In the genomic region with DNA sequence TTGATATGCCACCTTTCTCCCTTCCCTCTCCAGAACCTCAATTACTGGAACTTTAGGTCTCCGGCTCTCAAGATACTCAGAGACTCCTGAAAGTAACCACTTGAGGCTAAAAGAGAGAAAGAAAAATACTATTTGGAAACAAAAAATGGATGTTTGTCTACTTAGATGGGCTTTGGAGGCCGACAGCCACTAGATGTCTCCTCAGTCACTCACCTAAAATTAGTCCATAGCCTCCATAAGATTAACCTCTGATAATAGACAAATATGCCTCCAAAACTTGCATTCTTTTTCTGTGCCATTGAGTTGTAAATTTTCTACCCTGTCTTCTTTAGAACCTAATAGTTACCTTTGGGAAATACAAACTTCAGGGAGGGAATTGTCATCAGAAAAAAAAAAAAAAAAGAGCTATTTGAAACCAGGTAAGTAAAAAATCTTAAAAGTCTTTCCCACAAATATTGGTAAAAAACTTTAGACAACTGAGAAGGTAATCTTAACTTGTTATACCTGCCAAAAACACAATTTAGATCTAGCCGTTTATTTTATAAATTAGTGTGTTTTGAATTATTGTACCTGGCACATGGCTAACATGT, we compare ENCODE assay signal across 13 cellular contexts. TPM values are rescaled to one million over a fixed set of nuclear protein-coding genes. Genes with fewer than 3 reads are reported as not detected.
DNase-seq lines count a peak whose midpoint lies in the region; ATAC-seq and TF ChIP-seq lines count a peak whose summit lies in the region.
"Had no signal": no experiment of that assay in that cellular context is flagged by ENCODE, and none has a peak within 500 bp of the region (broad histone marks: within the 10 kb centered on the region; RNA-seq: fewer than 3 reads in every experiment).

No MANE protein-coding gene starts in this region.

- H3K4me1 Mint-ChIP-seq in endodermal cell (no peaks in the 10 kb centered on the region), type B pancreatic cell (ENCODE audit: unreplicated experiment) (no peaks in the 10 kb centered on the region), Caco-2 (ENCODE audit: low read depth, unreplicated experiment) (no peaks in the 10 kb centered on the region)
- no peaks in the 10 kb centered on the region for H3K4me1 Mint-ChIP-seq in CD8-positive, alpha-beta T cell (ENCODE audit: low read depth)

- POLR2A ChIA-PET in OCI-LY7 (lab: Charles Lee) (interaction anchor here (0.7 to 2.2 kb wide), 7 partner anchors 13 to 1501 kb away, joined by 3 to 8 read pairs (median 4); no protein-coding TSS in a partner anchor), Caco-2 (lab: Charles Lee) (no interaction called here)
- POLR2A ChIA-PET in CD8-positive, alpha-beta T cell (lab: Charles Lee) = no interaction called here

- H2AFZ ChIP-seq in OCI-LY7 (ENCODE audit: low read length) = no peak overlapping the region

- H3K79me2 ChIP-seq in OCI-LY7 (ENCODE audit: insufficient read depth, low read depth, low read length) = no peaks in the 10 kb centered on the region

- no peak overlapping the region for H3K9ac ChIP-seq in endodermal cell (ENCODE audit: extremely low read depth, low read length, poor library complexity, severe bottlenecking)

- H3K9me3 ChIP-seq in heart left ventricle (no peaks in the 10 kb centered on the region), OCI-LY7 (ENCODE audit: low read length) (no peaks in the 10 kb centered on the region), endodermal cell (ENCODE audit: control insufficient read depth, low read length) (no peaks in the 10 kb centered on the region), Caco-2 (no peaks in the 10 kb centered on the region)
- no peaks in the 10 kb centered on the region for H3K9me3 ChIP-seq in CD8-positive, alpha-beta T cell (ENCODE audit: low read length)
- H3K9me3 ChIP-seq: esophagus squamous epithelium had no signal

- CTCF ChIA-PET in OCI-LY7 (lab: Charles Lee; ENCODE audit: unreplicated experiment) (interaction anchor here (0.5 to 1.5 kb wide), 4 partner anchors 8 to 122 kb away, joined by 4 to 15 read pairs (median 4); no protein-coding TSS in a partner anchor), Caco-2 (lab: Charles Lee) (interaction anchor here (0.6 to 3.0 kb wide), 7 partner anchors 8 to 502 kb away, joined by 3 to 33 read pairs (median 3); partner anchors contain the start of gene DELE1)
- CTCF ChIA-PET in CD8-positive, alpha-beta T cell (lab: Charles Lee) = interaction anchor here (0.5 to 5.6 kb wide), 6 partner anchors 10 to 1405 kb away, joined by 3 to 43 read pairs (median 4); partner anchors contain the start of genes PCDH1 and PCDH12

- ATAC-seq in heart left ventricle = no peak
- no peak for ATAC-seq in Right ventricle myocardium inferior
- ATAC-seq in CD8-positive, alpha-beta T cell = no peak
- no peak for ATAC-seq in HG03025 (IDR thresholded peaks at IDR 0.05; ENCODE audit: low FRiP score, unreplicated experiment)
- ATAC-seq: T-helper 17 cell had no signal

- intact Hi-C loops in heart left ventricle (cut with DNase I) = no loop called here
- intact Hi-C loops in Right ventricle myocardium inferior (cut with DNase I) = no loop called here
- intact Hi-C loops in OCI-LY7 (cut with micrococcal nuclease; ENCODE audit: unreplicated experiment) = loop anchor here (1.0 kb wide), 1 partner anchor 71 kb away; no protein-coding TSS in a partner anchor
- intact Hi-C loops in CD8-positive, alpha-beta T cell (cut with DNase I, micrococcal nuclease) = no loop called here
- intact Hi-C loops in Caco-2 (cut with micrococcal nuclease; ENCODE audit: unreplicated experiment) = loop anchor here (1.0 kb wide), 2 partner anchors 25 to 71 kb away; no protein-coding TSS in a partner anchor

- TF ChIP-seq POLR2A in heart left ventricle (IDR thresholded peaks at IDR 0.05) = no peak

- DNase-seq in heart left ventricle (no peak), Right ventricle myocardium inferior (ENCODE audit: missing footprints) (no peak), OCI-LY7 (ENCODE audit: low spot score) (peak; percentile 43), endodermal cell (no peak), type B pancreatic cell (ENCODE audit: extremely low spot score, unreplicated experiment) (no peak), Caco-2 (no peak)
- DNase-seq in CD8-positive, alpha-beta T cell = no peak
- DNase-seq: activated naive CD4-positive, alpha-beta T cell; COR-L47; esophagus squamous epithelium; stimulated activated CD4-positive, alpha-beta T cell treated with anti-CD3 and anti-CD28 coated beads, Interleukin-4, amount 100 ng/mL, for 24 hours; T-helper 17 cell had no signal

- H3K27ac ChIP-seq in heart left ventricle = no peak overlapping the region
- no peak overlapping the region for H3K27ac ChIP-seq in OCI-LY7 (ENCODE audit: low read depth, low read length, poor library complexity, severe bottlenecking)
- no peak overlapping the region for H3K27ac ChIP-seq in endodermal cell (ENCODE audit: low read depth, low read length)
- no peak overlapping the region for H3K27ac ChIP-seq in CD8-positive, alpha-beta T cell (ENCODE audit: low read depth, low read length)
- H3K27ac ChIP-seq: esophagus squamous epithelium had no signal

- no peaks in the 10 kb centered on the region for H3K4me1 ChIP-seq in heart left ventricle
- H3K4me1 ChIP-seq in OCI-LY7 (ENCODE audit: insufficient read depth, low read length, poor library complexity, severe bottlenecking) = no peaks in the 10 kb centered on the region
- no peaks in the 10 kb centered on the region for H3K4me1 ChIP-seq in endodermal cell (ENCODE audit: control insufficient read depth, insufficient read depth, low read length)
- H3K4me1 ChIP-seq in CD8-positive, alpha-beta T cell (ENCODE audit: insufficient read depth, low read length) = no peaks in the 10 kb centered on the region
- H3K4me1 ChIP-seq in Caco-2 = no peaks in the 10 kb centered on the region
- H3K4me1 ChIP-seq: esophagus squamous epithelium had no signal

- no peaks in the 10 kb centered on the region for H4K20me1 ChIP-seq in OCI-LY7 (ENCODE audit: insufficient read depth, low read length)

- H3K27me3 Mint-ChIP-seq in endodermal cell (ENCODE audit: insufficient read depth) = peaks cover 13% of the 10 kb centered on the region
- peaks cover 30% of the 10 kb centered on the region for H3K27me3 Mint-ChIP-seq in type B pancreatic cell
- H3K27me3 Mint-ChIP-seq in CD8-positive, alpha-beta T cell (ENCODE audit: low read depth) = peaks cover 31% of the 10 kb centered on the region
- H3K27me3 Mint-ChIP-seq in Caco-2 (ENCODE audit: insufficient read depth, unreplicated experiment) = peaks cover 11% of the 10 kb centered on the region

- WGBS in heart left ventricle, 4 donors = 62 to 67% (median 65%) methylated on average over 3 of the region's 3 CpGs
- 59 to 80% methylated on average over 2 of the region's 3 CpGs for WGBS in endodermal cell (ENCODE audit: insufficient coverage in 1 of 2, insufficient read length in 1 of 2), 2 experiments

- no TSS peak for BruUV-seq in OCI-LY7 (replicated peaks; lab: Mats Ljungman, UMichigan)
- no TSS peak for BruUV-seq in Caco-2 (replicated peaks; lab: Mats Ljungman, UMichigan)

- H3K9me3 Mint-ChIP-seq in endodermal cell (no peaks in the 10 kb centered on the region), type B pancreatic cell (no peaks in the 10 kb centered on the region), Caco-2 (ENCODE audit: unreplicated experiment) (no peaks in the 10 kb centered on the region)
- H3K9me3 Mint-ChIP-seq in CD8-positive, alpha-beta T cell = no peaks in the 10 kb centered on the region

- H3K27ac Mint-ChIP-seq in endodermal cell (no peak overlapping the region), type B pancreatic cell (no peak overlapping the region), Caco-2 (ENCODE audit: unreplicated experiment) (no peak overlapping the region)
- H3K27ac Mint-ChIP-seq in CD8-positive, alpha-beta T cell = no peak overlapping the region
- H3K27ac Mint-ChIP-seq: T-helper 17 cell had no signal

- no peaks in the 10 kb centered on the region for H3K36me3 Mint-ChIP-seq in endodermal cell (ENCODE audit: low read depth)
- H3K36me3 Mint-ChIP-seq in type B pancreatic cell = no peaks in the 10 kb centered on the region
- no peaks in the 10 kb centered on the region for H3K36me3 Mint-ChIP-seq in CD8-positive, alpha-beta T cell
- H3K36me3 Mint-ChIP-seq in Caco-2 (ENCODE audit: insufficient read depth, unreplicated experiment) = no peaks in the 10 kb centered on the region

- H3K36me3 ChIP-seq in heart left ventricle (no peaks in the 10 kb centered on the region), OCI-LY7 (ENCODE audit: insufficient read depth, low read length) (no peaks in the 10 kb centered on the region), endodermal cell (ENCODE audit: control insufficient read depth, insufficient read depth, low read length) (no peaks in the 10 kb centered on the region), Caco-2 (ENCODE audit: control insufficient read depth, insufficient read depth, low read length) (no peaks in the 10 kb centered on the region)
- no peaks in the 10 kb centered on the region for H3K36me3 ChIP-seq in CD8-positive, alpha-beta T cell (ENCODE audit: insufficient read depth, low read length)
- H3K36me3 ChIP-seq: esophagus squamous epithelium had no signal

- H3K27me3 ChIP-seq in heart left ventricle (peaks cover 0 to 21% (median 0%) of the 10 kb centered on the region in 9 donors), endodermal cell (ENCODE audit: control insufficient read depth, insufficient read depth, low read length, poor library complexity, severe bottlenecking) (peaks cover 9% of the 10 kb centered on the region), Caco-2 (replicated peaks; ENCODE audit: control insufficient read depth, insufficient read depth, low read length) (no peaks in the 10 kb centered on the region)
- no peaks in the 10 kb centered on the region for H3K27me3 ChIP-seq in CD8-positive, alpha-beta T cell (ENCODE audit: insufficient read depth, low read length)

- TF ChIP-seq CTCF in heart left ventricle (IDR thresholded peaks at IDR 0.05) (peak in 8 of 12 donors; percentile 9 to 43 (median 32)), OCI-LY7 (conservative IDR thresholded peaks at IDR 0.05; ENCODE audit: low read length) (peak; percentile 83), endodermal cell (conservative IDR thresholded peaks at IDR 0.05) (peak; percentile 45), type B pancreatic cell (conservative IDR thresholded peaks at IDR 0.05) (peak; percentile 16), Caco-2 (IDR thresholded peaks at IDR 0.05; ENCODE audit: insufficient read depth in 1 of 2, low read depth in 1 of 2, low read length in 1 of 2, severe bottlenecking in 1 of 2, unreplicated experiment in 1 of 2) (peak in 1 of 2 experiments; percentile 52)
- no peak for TF ChIP-seq CTCF in CD8-positive, alpha-beta T cell (IDR thresholded peaks at IDR 0.05)

- no peaks in the 10 kb centered on the region for H3K9me2 ChIP-seq in OCI-LY7 (ENCODE audit: insufficient read depth, low read length)

- H3K4me3 ChIP-seq in heart left ventricle (no peak overlapping the region), OCI-LY7 (ENCODE audit: low read depth, low read length, poor library complexity, severe bottlenecking) (no peak overlapping the region), endodermal cell (ENCODE audit: low read length) (no peak overlapping the region), Caco-2 (ENCODE audit: low read depth, low read length) (no peak overlapping the region)
- H3K4me3 ChIP-seq in CD8-positive, alpha-beta T cell (ENCODE audit: low read depth, low read length) = no peak overlapping the region
- H3K4me3 ChIP-seq: esophagus squamous epithelium had no signal

- H3K4me3 Mint-ChIP-seq in endodermal cell = no peak overlapping the region
- no peak overlapping the region for H3K4me3 Mint-ChIP-seq in type B pancreatic cell
- no peak overlapping the region for H3K4me3 Mint-ChIP-seq in CD8-positive, alpha-beta T cell
- H3K4me3 Mint-ChIP-seq in Caco-2 (ENCODE audit: unreplicated experiment) = no peak overlapping the region
- H3K4me3 Mint-ChIP-seq: T-helper 17 cell had no signal

- H3K4me2 ChIP-seq in OCI-LY7 (ENCODE audit: low read length) = no peak overlapping the region

RNA-seq across cellular contexts. Expression of gene PCDH1, which starts 11.2 kb away (rescaled TPM):
- total RNA-seq in heart left ventricle (100 to 1,000 TPM in 1 of 9 donors, 10 to 100 TPM in 8; 10.2 to 106 (median 19.2) TPM), Right ventricle myocardium inferior (21.0 TPM), OCI-LY7 (2022) (0.41 TPM in 1 of 2 replicates, not detected in the other), endodermal cell (10 to 100 TPM; 45.4 to 69.7 TPM), type B pancreatic cell (ENCODE audit: low replicate concordance) (22.8 and 41.7 TPM in 2 replicates), Caco-2 (2022) (1.5 and 1.8 TPM in 2 replicates)
- polyA plus RNA-seq in heart left ventricle = 10 to 100 TPM; 13.5 to 25.8 TPM
- not detected in 2 replicates for total RNA-seq in OCI-LY7 (2014; rRNA removed; shearing (Covaris generic))
- 17.2 TPM for polyA plus RNA-seq in endodermal cell (2013, experiment 1 of 2)
- 13.5 TPM for polyA plus RNA-seq in endodermal cell (2013, experiment 2 of 2)
- under 1 TPM in 1 of 2 experiments, not detected in 1; 0.24 TPM for total RNA-seq in CD8-positive, alpha-beta T cell

RNA-seq across cellular contexts. Expression of gene DELE1, which starts 34.3 kb away (rescaled TPM):
- total RNA-seq in heart left ventricle (100 to 1,000 TPM in 4 of 9 donors, 10 to 100 TPM in 5; 63.1 to 174 (median 96.0) TPM), Right ventricle myocardium inferior (94.4 TPM), OCI-LY7 (2022) (78.5 and 89.4 TPM in 2 replicates), endodermal cell (10 to 100 TPM; 66.5 to 71.4 TPM), type B pancreatic cell (ENCODE audit: low replicate concordance) (45.7 and 67.9 TPM in 2 replicates), Caco-2 (2022) (67.6 and 78.6 TPM in 2 replicates)
- 10 to 100 TPM; 56.8 to 59.1 TPM for polyA plus RNA-seq in heart left ventricle
- 67.9 and 81.2 TPM in 2 replicates for total RNA-seq in OCI-LY7 (2014; rRNA removed; shearing (Covaris generic))
- polyA plus RNA-seq in endodermal cell (2013, experiment 1 of 2) = 74.8 TPM
- 65.1 TPM for polyA plus RNA-seq in endodermal cell (2013, experiment 2 of 2)
- total RNA-seq in CD8-positive, alpha-beta T cell = 10 to 100 TPM; 61.7 to 65.0 TPM

Comparison
In these comparisons a context has a peak if more than half of its experiments do, and no peak if none do; other contexts are left out.
1. intact Hi-C loops: an anchor here in OCI-LY7 (1.0 kb wide) and Caco-2 (1.0 kb wide); none called in heart left ventricle, Right ventricle myocardium inferior and CD8-positive, alpha-beta T cell.